8 cellular contexts compared by ENCODE assay signal in genomic region chr2:62505109-62505508, GRCh38. TPM values are rescaled to one million over a fixed set of nuclear protein-coding genes. Genes with fewer than 3 reads are reported as not detected.
A peak's percentile ranks its signal among the peaks of the same experiment; 100 is the strongest.
DNase-seq lines count a peak whose midpoint lies in the region; ATAC-seq, FAIRE-seq and TF ChIP-seq lines count a peak whose summit lies in the region.

No MANE protein-coding gene starts in this region.

- H3K36me3 Mint-ChIP-seq in H9 (ENCODE audit: insufficient read depth in 1 of 3, low read depth in 3 of 3) = peaks cover 0 to 3% (median 0%) of the 10 kb centered on the region in 3 experiments; a peak in 1 of 7 replicates
- no peaks in the 10 kb centered on the region for H3K36me3 Mint-ChIP-seq in astrocyte (ENCODE audit: low read depth, unreplicated experiment)

- H3K27me3 ChIP-seq in H9 (ENCODE audit: insufficient read depth, low read length) (no peaks in the 10 kb centered on the region), astrocyte (ENCODE audit: insufficient read depth, low read length) (no peaks in the 10 kb centered on the region), mucosa of stomach (ENCODE audit: control insufficient read depth, insufficient read depth, low read length) (no peaks in the 10 kb centered on the region), Karpas-422 (ENCODE audit: low read length) (no peaks in the 10 kb centered on the region)

- FAIRE-seq in A549 (lab: Jason Lieb, UNC) (peak; percentile 51), astrocyte (lab: Jason Lieb, UNC) (peak; percentile 23)

- in situ Hi-C loops in GM13976 (cut with MboI; ENCODE audit: low sequenced_read_pairs, unreplicated experiment) = no loop called here

- no peaks in the 10 kb centered on the region for H3K36me3 ChIP-seq in astrocyte (ENCODE audit: insufficient read depth, low read length)
- no peaks in the 10 kb centered on the region for H3K36me3 ChIP-seq in mucosa of stomach (ENCODE audit: control insufficient read depth, insufficient read depth, low read length)
- H3K36me3 ChIP-seq in Karpas-422 (ENCODE audit: insufficient read depth, low read length) = no peaks in the 10 kb centered on the region

- no peak overlapping the region for H3K9ac ChIP-seq in H9 (ENCODE audit: extremely low read depth, insufficient read length, low read length)
- peak overlapping the region; percentile 94 for H3K9ac ChIP-seq in astrocyte (ENCODE audit: low read length)
- peak overlapping the region; percentile 86 for H3K9ac ChIP-seq in mucosa of stomach (ENCODE audit: low read length)
- no peak overlapping the region for H3K9ac ChIP-seq in Karpas-422 (ENCODE audit: low read length)

- H3K4me2 ChIP-seq in A549 (peak overlapping the region; percentile 84), H9 (ENCODE audit: insufficient read depth, insufficient read length, low read length) (peak overlapping the region; percentile 82), astrocyte (ENCODE audit: low read length) (peak overlapping the region; percentile 90), Karpas-422 (ENCODE audit: low read depth, low read length, poor library complexity, severe bottlenecking) (no peak overlapping the region)

- no peaks in the 10 kb centered on the region for H3K9me3 ChIP-seq in A549
- no peaks in the 10 kb centered on the region for H3K9me3 ChIP-seq in H9 (ENCODE audit: control insufficient read depth, low read depth, low read length)
- H3K9me3 ChIP-seq in astrocyte (ENCODE audit: insufficient read depth, low read depth, low read length) = no peaks in the 10 kb centered on the region
- no peaks in the 10 kb centered on the region for H3K9me3 ChIP-seq in mucosa of stomach (ENCODE audit: control insufficient read depth, low read length)
- no peaks in the 10 kb centered on the region for H3K9me3 ChIP-seq in Karpas-422 (ENCODE audit: low read length)

- H2BK120ac ChIP-seq in H9 (ENCODE audit: low read depth, low read length, poor library complexity, severe bottlenecking) = no peak overlapping the region

- H2BK12ac ChIP-seq in H9 (ENCODE audit: insufficient read length, low read depth, low read length) = no peak overlapping the region

- no peak overlapping the region for H4K91ac ChIP-seq in H9 (ENCODE audit: insufficient read length, low read depth, low read length)

- H3K27ac ChIP-seq in A549 = peak overlapping the region; percentile 83 to 93
- H3K27ac ChIP-seq in H9 (ENCODE audit: insufficient read length, low read depth, low read length) = no peak overlapping the region
- H3K27ac ChIP-seq in astrocyte (ENCODE audit: low read depth, low read length) = peak overlapping the region; percentile 80
- H3K27ac ChIP-seq in Karpas-422 (ENCODE audit: low read length) = no peak overlapping the region

- no peaks in the 10 kb centered on the region for H3K79me1 ChIP-seq in H9 (ENCODE audit: insufficient read depth, low read depth, low read length, poor library complexity, severe bottlenecking)

- no peak overlapping the region for H2BK5ac ChIP-seq in H9 (ENCODE audit: insufficient read length, low read length)

- CTCF ChIA-PET in A549 (lab: Yijun Ruan, JAX) = interaction anchor here (0.6 to 4.6 kb wide), 5 partner anchors 32 to 270 kb away, joined by 3 to 24 read pairs (median 4); no protein-coding TSS in a partner anchor

- no peaks in the 10 kb centered on the region for H3K23me2 ChIP-seq in H9 (ENCODE audit: insufficient read length, low read depth, low read length, poor library complexity, severe bottlenecking)

- H4K20me1 ChIP-seq in H9 (ENCODE audit: control insufficient read depth, insufficient read depth, insufficient read length) (no peaks in the 10 kb centered on the region), astrocyte (ENCODE audit: insufficient read depth, low read length) (no peaks in the 10 kb centered on the region), Karpas-422 (ENCODE audit: insufficient read depth, low read depth, low read length) (no peaks in the 10 kb centered on the region)

- peaks cover 9 to 14% of the 10 kb centered on the region in 2 experiments for H3K4me1 Mint-ChIP-seq in H9
- H3K4me1 Mint-ChIP-seq in astrocyte (ENCODE audit: low read depth, unreplicated experiment) = peaks cover 17% of the 10 kb centered on the region

- no peak overlapping the region for H3T11ph ChIP-seq in H9 (ENCODE audit: low read length)

- WGBS in A549 (ENCODE audit: missing lambda C conversion rate) = 74% methylated on average over 4 of the region's 4 CpGs
- no CpG with 5 or more reads among the region's 4 CpGs for WGBS in H9 (ENCODE audit: extremely low coverage, insufficient read length, low lambda C conversion rate)

- H2AK5ac ChIP-seq in H9 (ENCODE audit: insufficient read length, low read length) = no peak overlapping the region

- no peak overlapping the region for H2BK15ac ChIP-seq in H9 (ENCODE audit: low read depth, low read length)

- H3K23ac ChIP-seq in H9 (ENCODE audit: insufficient read length, low read depth, low read length) = no peak overlapping the region

- H4K8ac ChIP-seq in H9 (replicated peaks; ENCODE audit: insufficient read length, low read depth, low read length) = no peak overlapping the region

- no peak overlapping the region for H3K14ac ChIP-seq in H9 (ENCODE audit: insufficient read depth, low read length)

- TF ChIP-seq CTCF in A549 (IDR thresholded peaks at IDR 0.05) = no peak
- TF ChIP-seq CTCF in H9 (conservative IDR thresholded peaks at IDR 0.05) = no peak
- no peak for TF ChIP-seq CTCF in astrocyte (IDR thresholded peaks at IDR 0.05; ENCODE audit: insufficient read depth, low read depth, low read length)
- no peak for TF ChIP-seq CTCF in GM13976 (IDR thresholded peaks at IDR 0.05; ENCODE audit: borderline replicate concordance, control extremely low read depth, extremely low read depth, insufficient read depth, missing control alignments)

- no peak for TF ChIP-seq POLR2A in A549 (IDR thresholded peaks at IDR 0.05; ENCODE audit: low read length)

- no peak overlapping the region for H4K5ac ChIP-seq in H9 (ENCODE audit: insufficient read length, low read depth, low read length)

- peak overlapping the region; percentile 44 for H3K4me3 ChIP-seq in A549
- no peak overlapping the region for H3K4me3 ChIP-seq in astrocyte (ENCODE audit: insufficient read depth, low read depth, low read length)
- H3K4me3 ChIP-seq in mucosa of stomach (ENCODE audit: low read length) = peak overlapping the region; percentile 77
- H3K4me3 ChIP-seq in Karpas-422 (ENCODE audit: low read length) = no peak overlapping the region

- H3K9me3 Mint-ChIP-seq in H9 (no peaks in the 10 kb centered on the region; a peak in 1 of 5 replicates), astrocyte (ENCODE audit: unreplicated experiment) (no peaks in the 10 kb centered on the region)

- POLR2A ChIA-PET in A549 (lab: Yijun Ruan, JAX) = interaction anchor here (0.6 to 2.0 kb wide), 20 partner anchors 8 to 1084 kb away, joined by 3 to 47 read pairs (median 6); partner anchors contain the start of genes EHBP1, MDH1 and WDPCP

- no peaks in the 10 kb centered on the region for H3K79me2 ChIP-seq in H9 (ENCODE audit: insufficient read depth, low read length)
- H3K79me2 ChIP-seq in astrocyte (ENCODE audit: insufficient read depth, low read length) = no peaks in the 10 kb centered on the region
- H3K79me2 ChIP-seq in Karpas-422 (ENCODE audit: low read length) = no peaks in the 10 kb centered on the region

- DNase-seq in A549 (ENCODE audit: low read depth in 1 of 2, low spot score in 1 of 2) (peak in 1 of 2 experiments; percentile 23), H9 (no peak), astrocyte (ENCODE audit: low read depth) (no peak), 8988T (no peak), Karpas-422 (no peak), GM13976 (ENCODE audit: low spot score) (no peak)

- no peak overlapping the region for H2AFZ ChIP-seq in H9 (ENCODE audit: low read length)
- peak overlapping the region; percentile 77 for H2AFZ ChIP-seq in astrocyte (ENCODE audit: low read depth, low read length)
- no peak overlapping the region for H2AFZ ChIP-seq in Karpas-422 (ENCODE audit: low read length)

- H3K27me3 Mint-ChIP-seq in H9 (ENCODE audit: low read depth) (no peaks in the 10 kb centered on the region), astrocyte (ENCODE audit: low read depth, unreplicated experiment) (no peaks in the 10 kb centered on the region)

- H3K4me1 ChIP-seq in A549 (peaks cover 26% of the 10 kb centered on the region), H9 (ENCODE audit: insufficient read depth, low read length) (0 out of 2 replicates have a peak, but pooled peaks cover 2% of the 10 kb centered on the region), astrocyte (ENCODE audit: insufficient read depth, low read length) (peaks cover 9% of the 10 kb centered on the region), mucosa of stomach (ENCODE audit: control insufficient read depth, insufficient read depth, low read length) (peaks cover 10% of the 10 kb centered on the region), Karpas-422 (ENCODE audit: low read length) (0 out of 2 replicates have a peak, but pooled peaks cover 3% of the 10 kb centered on the region)

- 0 out of 6 replicates have a peak, but pooled peaks of 1 of the 2 experiments have one; percentile 5 for ATAC-seq in A549
- no peak for ATAC-seq in GM19035 (IDR thresholded peaks at IDR 0.05; ENCODE audit: unreplicated experiment)

- no peaks in the 10 kb centered on the region for H3K9me2 ChIP-seq in Karpas-422 (replicated peaks; ENCODE audit: insufficient read depth, low read length)

- no peak for TF ChIP-seq RAD21 in A549 (conservative IDR thresholded peaks at IDR 0.05 in 1 of 2, IDR thresholded peaks at IDR 0.05 in 1 of 2)

- TF ChIP-seq EP300 in A549 (IDR thresholded peaks at IDR 0.05) = no peak

- no peak overlapping the region for H3K4ac ChIP-seq in H9 (ENCODE audit: low read depth, low read length)

- H3K27ac Mint-ChIP-seq in H9 (peak overlapping the region in 2 of 3 experiments; percentile 88 to 95; a peak in 3 of 7 replicates), astrocyte (ENCODE audit: unreplicated experiment) (peak overlapping the region; percentile 41)

- peak overlapping the region; percentile 75 to 83 for H3K4me3 Mint-ChIP-seq in H9
- peak overlapping the region; percentile 95 for H3K4me3 Mint-ChIP-seq in astrocyte (ENCODE audit: unreplicated experiment)

- no peak overlapping the region for H3K56ac ChIP-seq in H9 (ENCODE audit: insufficient read length, low read depth, low read length)

- H3K18ac ChIP-seq in H9 (ENCODE audit: insufficient read length, low read depth, low read length) = peak overlapping the region; percentile 64

- no peak overlapping the region for H2BK20ac ChIP-seq in H9 (ENCODE audit: low read depth, low read length, poor library complexity, severe bottlenecking)

TF ChIP-seq in A549, 52 proteins besides CTCF, POLR2A, EP300 and RAD21:
- TF ChIP-seq HOXB13 (CRISPR knock-in tag; IDR thresholded peaks at IDR 0.05; ENCODE audit: low read depth) (peak; percentile 38; the same call in 1 of the 2 replicates), RCOR1 (IDR thresholded peaks at IDR 0.05; ENCODE audit: low read depth, low read length) (no peak)

RNA-seq across cellular contexts. Expression of gene TMEM17, which starts 0.9 kb away (rescaled TPM):
- 7.9 and 10.2 TPM in 2 replicates for polyA plus RNA-seq in A549 (2011; rRNA removed)
- 2.9 and 3.0 TPM in 2 replicates for polyA plus RNA-seq in A549 (2012; cell fraction: cytosol; rRNA removed)
- 1.7 and 3.3 TPM in 2 replicates for polyA plus RNA-seq in A549 (2012; cell fraction: nucleus; rRNA removed)
- polyA plus RNA-seq in A549 (2017; fragmentation: RNase III; extraction: RNeasy Plus Mini Kit Qiagen cat#74134 plus additional on column Dnase treatment) = 4.4 to 5.2 TPM (median 4.9 TPM) in 3 replicates
- polyA minus RNA-seq in A549 (2011; rRNA and poly(A)+ RNA removed) = 1.6 and 1.8 TPM in 2 replicates
- total RNA-seq in H9 (2021) = 1.3 and 1.5 TPM in 2 replicates
- total RNA-seq in astrocyte = 2.7 and 4.0 TPM in 2 replicates
- 0.86 TPM in 1 of 2 replicates, not detected in the other for total RNA-seq in Karpas-422 (2014; rRNA removed; shearing (Covaris generic); ENCODE audit: low replicate concordance)

Comparison
In these comparisons a context has a peak if more than half of its experiments do, and no peak if none do; other contexts are left out.
1. H3K27ac ChIP-seq: peak in A549 (2 of 2) and astrocyte (single experiment); none in H9 (single experiment) and Karpas-422 (single experiment).
2. H3K4me3 ChIP-seq: peak in A549 (single experiment) and mucosa of stomach (single experiment); none in astrocyte (single experiment) and Karpas-422 (single experiment).
3. H3K9ac ChIP-seq: peak in astrocyte (single experiment) and mucosa of stomach (single experiment); none in H9 (single experiment) and Karpas-422 (single experiment).